ENCODE assay signal across 19 cellular contexts in genomic region chr17:66098040-66098439, GRCh38.
"Had no signal": no experiment of that assay in that cellular context is flagged by ENCODE, and none has a peak within 500 bp of the region (broad histone marks: within the 10 kb centered on the region; RNA-seq: fewer than 3 reads in every experiment).

No MANE protein-coding gene starts in this region.

- DNase-seq: activated B cell treated with CpG ODN at 0.5 μM for 24 hours; activated CD4-positive, alpha-beta T cell treated with anti-CD3 and anti-CD28 coated beads, Interleukin-2, amount 10 ng/mL, durations not matched to agents 24 days and 14 days; activated naive CD4-positive, alpha-beta T cell treated with anti-CD3 and anti-CD28 coated beads, Interleukin-2, amount 10 ng/mL, durations not matched to agents 7 days and 5 days; activated T-cell treated with anti-CD3 and anti-CD28 coated beads for 4 hours; adrenal gland; cerebellar nuclear complex; dorsolateral prefrontal cortex; esophagus squamous epithelium; gastrocnemius medialis; mesendoderm; nephron progenitor cell; stimulated activated CD4-positive, alpha-beta T cell treated with anti-CD3 and anti-CD28 coated beads, Interleukin-2, amount 100 ng/mL, for 48 hours; stimulated activated naive CD4-positive, alpha-beta T cell treated with Interleukin-2 at 50 U/mL for 16 hours; T-helper 17 cell; trophoblast cell had no signal

- ATAC-seq: activated T-helper 17 cell treated with anti-CD3 and anti-CD28 coated beads, Interleukin-2, amount 50 U/mL, for 72 hours; gastrocnemius medialis; sciatic nerve; T-helper 17 cell had no signal

- H3K27me3 Mint-ChIP-seq: activated B cell treated with CpG ODN at 0.5 μM for 24 hours; activated naive CD4-positive, alpha-beta T cell treated with anti-CD3 and anti-CD28 coated beads, Interleukin-2, amount 10 ng/mL, durations not matched to agents 7 days and 5 days; activated T-helper 17 cell treated with anti-CD3 and anti-CD28 coated beads, Interleukin-2, amount 50 U/mL, for 72 hours; brain; T-helper 17 cell had no signal

- H3K9me3 Mint-ChIP-seq: activated CD4-positive, alpha-beta T cell treated with anti-CD3 and anti-CD28 coated beads, Interleukin-2, amount 10 ng/mL, durations not matched to agents 24 days and 14 days; activated naive CD4-positive, alpha-beta T cell treated with anti-CD3 and anti-CD28 coated beads, Interleukin-2, amount 10 ng/mL, durations not matched to agents 7 days and 5 days had no signal

- H3K4me1 ChIP-seq: adrenal gland, esophagus squamous epithelium, gastrocnemius medialis, prostate gland had no signal

- H3K4me1 Mint-ChIP-seq: activated B cell treated with CpG ODN at 0.5 μM for 24 hours; activated CD4-positive, alpha-beta T cell treated with anti-CD3 and anti-CD28 coated beads, Interleukin-2, amount 10 ng/mL, durations not matched to agents 24 days and 14 days; activated naive CD4-positive, alpha-beta T cell treated with anti-CD3 and anti-CD28 coated beads, Interleukin-2, amount 10 ng/mL, durations not matched to agents 7 days and 5 days; activated T-helper 17 cell treated with anti-CD3 and anti-CD28 coated beads, Interleukin-2, amount 50 U/mL, for 72 hours; brain; nephron progenitor cell; T-helper 17 cell had no signal

- H3K4me3 Mint-ChIP-seq: activated B cell treated with CpG ODN at 0.5 μM for 24 hours; activated CD4-positive, alpha-beta T cell treated with anti-CD3 and anti-CD28 coated beads, Interleukin-2, amount 10 ng/mL, durations not matched to agents 24 days and 14 days; activated naive CD4-positive, alpha-beta T cell treated with anti-CD3 and anti-CD28 coated beads, Interleukin-2, amount 10 ng/mL, durations not matched to agents 7 days and 5 days; activated T-helper 17 cell treated with anti-CD3 and anti-CD28 coated beads, Interleukin-2, amount 50 U/mL, for 72 hours; brain; nephron progenitor cell; T-helper 17 cell had no signal

- H3K27ac Mint-ChIP-seq: activated B cell treated with CpG ODN at 0.5 μM for 24 hours; activated CD4-positive, alpha-beta T cell treated with anti-CD3 and anti-CD28 coated beads, Interleukin-2, amount 10 ng/mL, durations not matched to agents 24 days and 14 days; activated naive CD4-positive, alpha-beta T cell treated with anti-CD3 and anti-CD28 coated beads, Interleukin-2, amount 10 ng/mL, durations not matched to agents 7 days and 5 days; activated T-helper 17 cell treated with anti-CD3 and anti-CD28 coated beads, Interleukin-2, amount 50 U/mL, for 72 hours; brain; nephron progenitor cell; T-helper 17 cell had no signal

- H3K36me3 Mint-ChIP-seq: activated naive CD4-positive, alpha-beta T cell treated with anti-CD3 and anti-CD28 coated beads, Interleukin-2, amount 10 ng/mL, durations not matched to agents 7 days and 5 days had no signal

- H3K4me3 ChIP-seq: adrenal gland, dorsolateral prefrontal cortex, esophagus squamous epithelium, gastrocnemius medialis, prostate gland had no signal

- H3K27ac ChIP-seq: adrenal gland, dorsolateral prefrontal cortex, esophagus squamous epithelium, gastrocnemius medialis, prostate gland had no signal

- H3K27me3 ChIP-seq: adrenal gland, dorsolateral prefrontal cortex, esophagus squamous epithelium, gastrocnemius medialis had no signal
